ENCODE assay signal across 16 cellular contexts in the genomic region with DNA sequence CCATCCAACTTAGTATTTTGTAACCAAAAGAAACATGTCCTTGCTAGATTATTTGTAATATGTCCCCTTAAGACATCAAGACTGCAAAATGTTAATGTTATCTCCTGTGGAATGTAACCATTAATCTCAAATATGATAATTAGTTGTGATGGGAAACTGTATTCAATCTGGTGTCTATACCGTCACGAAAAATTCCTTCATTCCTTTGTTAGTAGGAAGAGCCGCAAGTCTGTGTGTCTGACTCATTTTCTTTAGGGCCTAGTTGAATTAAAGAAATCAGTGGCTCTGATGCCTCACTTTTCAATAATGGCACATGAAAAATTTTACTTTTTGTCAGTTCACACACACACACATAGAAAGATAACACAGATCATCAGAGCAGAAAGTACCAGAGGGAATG.
DNase-seq lines count a peak whose midpoint lies in the region; ATAC-seq, FAIRE-seq and TF ChIP-seq lines count a peak whose summit lies in the region.
"Had no signal": no experiment of that assay in that cellular context is flagged by ENCODE, and none has a peak within 500 bp of the region (broad histone marks: within the 10 kb centered on the region; RNA-seq: fewer than 3 reads in every experiment).

No MANE protein-coding gene starts in this region.

- TF ChIP-seq RAD21 in HepG2 (CRISPR knock-in tag; IDR thresholded peaks at IDR 0.05) = no peak

- H3K4me3 ChIP-seq in HepG2 (replicated peaks in 1 of 3; ENCODE audit: insufficient read depth in 1 of 3, low read depth in 2 of 3, low read length in 3 of 3) (no peak overlapping the region), right lobe of liver (no peak overlapping the region), SK-N-MC (no peak overlapping the region)
- H3K4me3 ChIP-seq: K562 had no signal

- no peak overlapping the region for H3K27ac Mint-ChIP-seq in activated CD4-positive, alpha-beta T cell treated with anti-CD3 and anti-CD28 coated beads for 36 hours
- H3K27ac Mint-ChIP-seq: B cell; CD4-positive, alpha-beta T cell had no signal

- ATAC-seq in HepG2 (no peak), right lobe of liver (no peak), foreskin keratinocyte (peak; percentile 41)
- ATAC-seq in activated CD4-positive, alpha-beta T cell treated with anti-CD3 and anti-CD28 coated beads for 36 hours = no peak
- ATAC-seq: K562 had no signal

- POLR2A ChIA-PET in HepG2 (lab: Yijun Ruan, JAX) = no interaction called here
- POLR2A ChIA-PET in activated CD4-positive, alpha-beta T cell treated with anti-CD3 and anti-CD28 coated beads for 36 hours (lab: Charles Lee) = interaction anchor here (0.7 kb wide), 1 partner anchor 43 kb away, joined by 3 read pairs; no protein-coding TSS in a partner anchor

- H3K36me3 ChIP-seq in HepG2 (replicated peaks in 1 of 2; ENCODE audit: control insufficient read depth in 1 of 2, insufficient read depth in 2 of 2, low read length in 2 of 2) (no peaks in the 10 kb centered on the region), right lobe of liver (no peaks in the 10 kb centered on the region), SK-N-MC (ENCODE audit: insufficient read depth, low read length) (no peaks in the 10 kb centered on the region)

- H3K27me3 ChIP-seq in HepG2 (ENCODE audit: control insufficient read depth in 1 of 2, insufficient read depth in 2 of 2, low read length in 2 of 2) (no peaks in the 10 kb centered on the region; a peak in 1 of 5 replicates), right lobe of liver (no peaks in the 10 kb centered on the region), foreskin keratinocyte (no peaks in the 10 kb centered on the region)

- no peak overlapping the region for H3K27ac ChIP-seq in HepG2 (ENCODE audit: extremely low read length, insufficient read depth, low read length)
- no peak overlapping the region for H3K27ac ChIP-seq in right lobe of liver
- 0 out of 2 replicates have a peak overlapping the region, but pooled peaks have one; percentile 16 for H3K27ac ChIP-seq in SK-N-MC
- no peak overlapping the region for H3K27ac ChIP-seq in foreskin keratinocyte
- H3K27ac ChIP-seq: HL-60 had no signal

- no peaks in the 10 kb centered on the region for H4K20me1 ChIP-seq in HepG2 (ENCODE audit: insufficient read depth, low read length)

- H3K4me1 Mint-ChIP-seq in activated CD4-positive, alpha-beta T cell treated with anti-CD3 and anti-CD28 coated beads for 36 hours = no peaks in the 10 kb centered on the region
- H3K4me1 Mint-ChIP-seq: B cell had no signal

- FAIRE-seq in HepG2 (lab: Jason Lieb, UNC) = peak; percentile 15
- FAIRE-seq: K562 had no signal

- no peaks in the 10 kb centered on the region for H3K79me2 ChIP-seq in HepG2 (ENCODE audit: insufficient read depth, low read length)

- H3K4me1 ChIP-seq in HepG2 (ENCODE audit: insufficient read depth, low read length) = no peaks in the 10 kb centered on the region
- no peaks in the 10 kb centered on the region for H3K4me1 ChIP-seq in right lobe of liver
- no peaks in the 10 kb centered on the region for H3K4me1 ChIP-seq in foreskin keratinocyte

- no peak overlapping the region for H3K4me3 Mint-ChIP-seq in activated CD4-positive, alpha-beta T cell treated with anti-CD3 and anti-CD28 coated beads for 36 hours
- H3K4me3 Mint-ChIP-seq: B cell; CD4-positive, alpha-beta T cell had no signal

- no TSS peak for BruUV-seq in HepG2 (replicated peaks; lab: Mats Ljungman, UMichigan)

- in situ Hi-C loops in HepG2 (cut with HindIII; ENCODE audit: extremely low pct_ligation_motif_present, low pct_unique_long_range_greater_than_20kb) = no loop called here

- H3K36me3 Mint-ChIP-seq in activated CD4-positive, alpha-beta T cell treated with anti-CD3 and anti-CD28 coated beads for 36 hours (ENCODE audit: low read depth) = no peaks in the 10 kb centered on the region

- no peaks in the 10 kb centered on the region for H3K9me3 Mint-ChIP-seq in activated CD4-positive, alpha-beta T cell treated with anti-CD3 and anti-CD28 coated beads for 36 hours (ENCODE audit: low read depth)
- H3K9me3 Mint-ChIP-seq: CD4-positive, alpha-beta T cell had no signal

- H3K9me3 ChIP-seq in HepG2 (ENCODE audit: low read length) (no peaks in the 10 kb centered on the region), right lobe of liver (no peaks in the 10 kb centered on the region), SK-N-MC (ENCODE audit: low read depth, low read length) (no peaks in the 10 kb centered on the region)

- DNase-seq in HepG2 (ENCODE audit: low spot score) (no peak), right lobe of liver (no peak), SK-N-MC (ENCODE audit: low read depth, low spot score) (no peak), foreskin keratinocyte (peak in 1 of 2 donors; percentile 39), COR-L47 (lab: John Stamatoyannopoulos, UW) (no peak), SKM-1 (lab: John Stamatoyannopoulos, UW; ENCODE audit: unreplicated experiment) (no peak)
- DNase-seq in activated CD4-positive, alpha-beta T cell treated with anti-CD3 and anti-CD28 coated beads for 36 hours = no peak
- DNase-seq: 8988T; C1 segment of cervical spinal cord; CD4-positive, alpha-beta T cell; DMS79; GF-D8; HCEC 1CT had no signal

- H3K9ac ChIP-seq in HepG2 (ENCODE audit: insufficient read depth, low read depth, low read length) (no peak overlapping the region), SK-N-MC (ENCODE audit: insufficient read length) (no peak overlapping the region)

- no peak overlapping the region for H2AFZ ChIP-seq in HepG2 (ENCODE audit: low read length)

- intact Hi-C loops in HepG2 (cut with micrococcal nuclease; ENCODE audit: unreplicated experiment) (no loop called here), right lobe of liver (cut with DNase I) (no loop called here)
- intact Hi-C loops in activated CD4-positive, alpha-beta T cell treated with anti-CD3 and anti-CD28 coated beads for 36 hours (cut with DNase I, micrococcal nuclease) = no loop called here

- CTCF ChIA-PET in HepG2 (lab: Yijun Ruan, JAX; ENCODE audit: low intra/inter-chr PET ratio, low total read pairs) = no interaction called here
- CTCF ChIA-PET in activated CD4-positive, alpha-beta T cell treated with anti-CD3 and anti-CD28 coated beads for 36 hours (lab: Charles Lee) = no interaction called here

- no peak for TF ChIP-seq POLR2A in HepG2 (IDR thresholded peaks at IDR 0.05; ENCODE audit: insufficient read depth in 1 of 2, low read depth in 2 of 2, low read length in 2 of 2)
- TF ChIP-seq POLR2A in right lobe of liver (IDR thresholded peaks at IDR 0.05) = no peak

- H3K27me3 Mint-ChIP-seq in activated CD4-positive, alpha-beta T cell treated with anti-CD3 and anti-CD28 coated beads for 36 hours = no peaks in the 10 kb centered on the region
- H3K27me3 Mint-ChIP-seq: B cell; CD4-positive, alpha-beta T cell had no signal

- TF ChIP-seq EP300 in HepG2 (IDR thresholded peaks at IDR 0.05; ENCODE audit: low read depth in 2 of 2, low read length in 2 of 2) (no peak), HepG2 (CRISPR knock-in tag; IDR thresholded peaks at IDR 0.05; ENCODE audit: borderline replicate concordance) (no peak)

- 70% methylated on average over 3 of the region's 3 CpGs for WGBS in HepG2 (ENCODE audit: low lambda C conversion rate)
- WGBS in right lobe of liver (ENCODE audit: insufficient coverage, low coverage, low lambda C conversion rate, missing lambda C conversion rate) = 85% methylated on average over 3 of the region's 3 CpGs

- no peak for TF ChIP-seq CTCF in HepG2 (CRISPR knock-in tag; IDR thresholded peaks at IDR 0.05)
- no peak for TF ChIP-seq CTCF in right lobe of liver (IDR thresholded peaks at IDR 0.05)
- TF ChIP-seq CTCF in foreskin keratinocyte (conservative IDR thresholded peaks at IDR 0.05) = no peak

- H3K4me2 ChIP-seq in HepG2 (ENCODE audit: low read depth, low read length) = no peak overlapping the region

TF ChIP-seq in HepG2, 621 proteins besides CTCF, POLR2A, EP300 and RAD21:
- TF ChIP-seq PAF1 (CRISPR knock-in tag; IDR thresholded peaks at IDR 0.05) (no peak), ZNF124 (CRISPR knock-in tag; IDR thresholded peaks at IDR 0.05) (no peak), GLI4 (CRISPR knock-in tag; IDR thresholded peaks at IDR 0.05; ENCODE audit: borderline replicate concordance) (no peak), JARID2 (CRISPR knock-in tag; IDR thresholded peaks at IDR 0.05; ENCODE audit: insufficient replicate concordance) (no peak), ZFP90 (CRISPR knock-in tag; IDR thresholded peaks at IDR 0.05; ENCODE audit: borderline replicate concordance) (no peak), HNRNPUL1 (IDR thresholded peaks at IDR 0.05; ENCODE audit: low read depth, low read length) (no peak), HMGXB4 (CRISPR knock-in tag; IDR thresholded peaks at IDR 0.05; ENCODE audit: borderline replicate concordance in 1 of 2, low read depth in 1 of 2) (no peak), CBX5 (CRISPR knock-in tag; IDR thresholded peaks at IDR 0.05; ENCODE audit: borderline replicate concordance) (no peak), SP140L (CRISPR knock-in tag; IDR thresholded peaks at IDR 0.05; ENCODE audit: borderline replicate concordance) (no peak), ZNF33A (CRISPR knock-in tag; IDR thresholded peaks at IDR 0.05; ENCODE audit: borderline replicate concordance) (no peak)
